In genomic region chr9:21994996-21995651, GRCh38 we compare ENCODE assay signal across 8 cellular contexts. TPM values are rescaled to one million over a fixed set of nuclear protein-coding genes. Genes with fewer than 3 reads are reported as not detected.
DNase-seq lines count a peak whose midpoint lies in the region; ATAC-seq, FAIRE-seq and TF ChIP-seq lines count a peak whose summit lies in the region.

No MANE protein-coding gene starts in this region.

- peak overlapping the region; percentile 91 for H3K4me3 Mint-ChIP-seq in activated T-helper 2 cell treated with anti-CD3 and anti-CD28 coated beads, Interferon-gamma antibody, Interleukin-2, Interleukin-4, amounts not matched to agents 10 μg/mL and 5 μg/mL and 100 μg/mL, durations not matched to agents 14 hours and 24 hours and 36 hours (ENCODE audit: low read depth)
- H3K4me3 Mint-ChIP-seq in neural progenitor cell: peak overlapping the region; percentile 91

- H3K9me3 Mint-ChIP-seq in activated T-helper 2 cell treated with anti-CD3 and anti-CD28 coated beads, Interferon-gamma antibody, Interleukin-2, Interleukin-4, amounts not matched to agents 10 μg/mL and 5 μg/mL and 100 μg/mL, durations not matched to agents 14 hours and 24 hours and 36 hours: no peaks in the 10 kb centered on the region
- H3K9me3 Mint-ChIP-seq in neural progenitor cell: no peaks in the 10 kb centered on the region

- TF ChIP-seq CTCF in OCI-LY7 (conservative IDR thresholded peaks at IDR 0.05; ENCODE audit: low read length) (no peak), neural progenitor cell (IDR thresholded peaks at IDR 0.05) (no peak), upper lobe of left lung (IDR thresholded peaks at IDR 0.05) (no peak)

- intact Hi-C loops in OCI-LY7 (cut with micrococcal nuclease; ENCODE audit: unreplicated experiment): loop anchor here (1.0 to 5.0 kb wide), 6 partner anchors 78 to 658 kb away; partner anchors contain the start of genes KLHL9 and MTAP
- intact Hi-C loops in activated T-helper 2 cell treated with anti-CD3 and anti-CD28 coated beads, Interferon-gamma antibody, Interleukin-2, Interleukin-4, amounts not matched to agents 10 μg/mL and 5 μg/mL and 100 μg/mL, durations not matched to agents 14 hours and 24 hours and 36 hours (cut with micrococcal nuclease): loop anchor here (1.0 to 10.0 kb wide), 6 partner anchors 13 to 660 kb away; partner anchors contain the start of gene KLHL9

- no peak for FAIRE-seq in frontal cortex (lab: Jason Lieb, UNC)

- peak; percentile 91 for DNase-seq in DMS 273 (lab: John Stamatoyannopoulos, UW; ENCODE audit: unreplicated experiment)
- DNase-seq in OCI-LY7 (ENCODE audit: low spot score): peak; percentile 93
- peak; percentile 82 for DNase-seq in activated T-helper 2 cell treated with anti-CD3 and anti-CD28 coated beads, Interferon-gamma antibody, Interleukin-2, Interleukin-4, amounts not matched to agents 10 μg/mL and 5 μg/mL and 100 μg/mL, durations not matched to agents 14 hours and 24 hours and 36 hours (ENCODE audit: low spot score)
- DNase-seq in frontal cortex (ENCODE audit: low spot score in 2 of 2): peak; percentile 56 to 62
- DNase-seq in neural progenitor cell (ENCODE audit: low spot score): peak; percentile 87
- DNase-seq in upper lobe of left lung: peak; percentile 78 to 93

- BruUV-seq in OCI-LY7 (replicated peaks; lab: Mats Ljungman, UMichigan): TSS peak; percentile 52

- H4K20me1 ChIP-seq in OCI-LY7 (ENCODE audit: insufficient read depth, low read length) (peaks cover 28% of the 10 kb centered on the region), neural progenitor cell (ENCODE audit: low read depth) (peaks cover 69% of the 10 kb centered on the region)

- H3F3A ChIP-seq in neural progenitor cell (ENCODE audit: low read depth): peaks cover 34% of the 10 kb centered on the region

- H3K4me1 ChIP-seq in OCI-LY7 (ENCODE audit: insufficient read depth, low read length, poor library complexity, severe bottlenecking) (peaks cover 21% of the 10 kb centered on the region), neural progenitor cell (peaks cover 6% of the 10 kb centered on the region), upper lobe of left lung (peaks cover 11 to 21% (median 12%) of the 10 kb centered on the region in 4 donors)

- H3K36me3 ChIP-seq in OCI-LY7 (ENCODE audit: insufficient read depth, low read length) (peaks cover 44% of the 10 kb centered on the region), neural progenitor cell (no peaks in the 10 kb centered on the region), upper lobe of left lung (no peaks in the 10 kb centered on the region)

- TF ChIP-seq POLR2A in upper lobe of left lung (IDR thresholded peaks at IDR 0.05): peak in 3 of 4 donors; percentile 31 to 63 (median 37)

- CTCF ChIA-PET in OCI-LY7 (lab: Charles Lee; ENCODE audit: unreplicated experiment): interaction anchor here (0.7 to 1.3 kb wide), 3 partner anchors 12 to 31 kb away, joined by 3 to 4 read pairs (median 4); no protein-coding TSS in a partner anchor

- peak overlapping the region; percentile 97 for H3K27ac Mint-ChIP-seq in activated T-helper 2 cell treated with anti-CD3 and anti-CD28 coated beads, Interferon-gamma antibody, Interleukin-2, Interleukin-4, amounts not matched to agents 10 μg/mL and 5 μg/mL and 100 μg/mL, durations not matched to agents 14 hours and 24 hours and 36 hours
- no peak overlapping the region for H3K27ac Mint-ChIP-seq in neural progenitor cell

- H3K36me3 Mint-ChIP-seq in activated T-helper 2 cell treated with anti-CD3 and anti-CD28 coated beads, Interferon-gamma antibody, Interleukin-2, Interleukin-4, amounts not matched to agents 10 μg/mL and 5 μg/mL and 100 μg/mL, durations not matched to agents 14 hours and 24 hours and 36 hours (ENCODE audit: low read depth): peaks cover 6% of the 10 kb centered on the region
- H3K36me3 Mint-ChIP-seq in neural progenitor cell: peaks cover 2% of the 10 kb centered on the region

- H2AFZ ChIP-seq in OCI-LY7 (ENCODE audit: low read length): peak overlapping the region; percentile 76
- H2AFZ ChIP-seq in neural progenitor cell (replicated peaks): peak overlapping the region; percentile 60

- H3K4me3 ChIP-seq in OCI-LY7 (ENCODE audit: low read depth, low read length, poor library complexity, severe bottlenecking) (peak overlapping the region; percentile 78), neural progenitor cell (peak overlapping the region; percentile 57), upper lobe of left lung (peak overlapping the region; percentile 74 to 96 (median 88))

- H3K4me2 ChIP-seq in OCI-LY7 (ENCODE audit: low read length): peak overlapping the region; percentile 85
- H3K4me2 ChIP-seq in neural progenitor cell: peak overlapping the region; percentile 95

- H3K27ac ChIP-seq in OCI-LY7 (ENCODE audit: low read depth, low read length, poor library complexity, severe bottlenecking) (peak overlapping the region; percentile 97), neural progenitor cell (no peak overlapping the region), upper lobe of left lung (peak overlapping the region; percentile 88 to 90 (median 90))

- no peaks in the 10 kb centered on the region for H3K9me3 ChIP-seq in OCI-LY7 (ENCODE audit: low read length)
- H3K9me3 ChIP-seq in neural progenitor cell (ENCODE audit: low read depth): no peaks in the 10 kb centered on the region
- H3K9me3 ChIP-seq in upper lobe of left lung: no peaks in the 10 kb centered on the region

- peaks cover 85% of the 10 kb centered on the region for H3K79me2 ChIP-seq in OCI-LY7 (ENCODE audit: insufficient read depth, low read depth, low read length)
- H3K79me2 ChIP-seq in neural progenitor cell (ENCODE audit: low read depth): no peaks in the 10 kb centered on the region

- POLR2A ChIA-PET in OCI-LY7 (lab: Charles Lee): interaction anchor here (1.0 to 3.8 kb wide), 4 partner anchors 12 to 16 kb away, joined by 3 to 34 read pairs (median 4); partner anchors contain the start of gene CDKN2B

- H3K27me3 Mint-ChIP-seq in activated T-helper 2 cell treated with anti-CD3 and anti-CD28 coated beads, Interferon-gamma antibody, Interleukin-2, Interleukin-4, amounts not matched to agents 10 μg/mL and 5 μg/mL and 100 μg/mL, durations not matched to agents 14 hours and 24 hours and 36 hours (ENCODE audit: low read depth): peaks cover 39% of the 10 kb centered on the region
- peaks cover 62% of the 10 kb centered on the region for H3K27me3 Mint-ChIP-seq in neural progenitor cell (ENCODE audit: insufficient read depth, low read depth)

- no peaks in the 10 kb centered on the region for H3K9me2 ChIP-seq in OCI-LY7 (ENCODE audit: insufficient read depth, low read length)

- peaks cover 30% of the 10 kb centered on the region for H3K4me1 Mint-ChIP-seq in activated T-helper 2 cell treated with anti-CD3 and anti-CD28 coated beads, Interferon-gamma antibody, Interleukin-2, Interleukin-4, amounts not matched to agents 10 μg/mL and 5 μg/mL and 100 μg/mL, durations not matched to agents 14 hours and 24 hours and 36 hours (ENCODE audit: low read depth)
- H3K4me1 Mint-ChIP-seq in neural progenitor cell: peaks cover 18% of the 10 kb centered on the region

- TF ChIP-seq EP300 in upper lobe of left lung (IDR thresholded peaks at IDR 0.05): no peak

- H3K9ac ChIP-seq in neural progenitor cell: no peak overlapping the region

- H3K27me3 ChIP-seq in neural progenitor cell: peaks cover 100% of the 10 kb centered on the region
- peaks cover 0 to 5% (median 2%) of the 10 kb centered on the region in 4 donors for H3K27me3 ChIP-seq in upper lobe of left lung

- ATAC-seq in GM19467 (IDR thresholded peaks at IDR 0.05; ENCODE audit: unreplicated experiment) (peak; percentile 82), HG03558 (IDR thresholded peaks at IDR 0.05; ENCODE audit: extremely low read depth, unreplicated experiment) (peak; percentile 78), upper lobe of left lung (ENCODE audit: low FRiP score in 2 of 2) (peak; percentile 84 to 94)

- WGBS in upper lobe of left lung, 2 donors: 0% methylated on average over 54 to 56 of the region's 56 CpGs

RNA-seq across cellular contexts. Expression of gene CDKN2B-AS1, which starts 0.5 kb away (rescaled TPM):
- 20.2 and 24.3 TPM in 2 replicates for total RNA-seq in OCI-LY7 (2014; rRNA removed; shearing (Covaris generic))
- total RNA-seq in OCI-LY7 (2022) (19.4 and 20.4 TPM in 2 replicates), frontal cortex (0.41 TPM), neural progenitor cell (ENCODE audit: low replicate concordance) (not detected in 2 replicates), upper lobe of left lung (1 to 10 TPM in 5 of 6 donors, not detected in 1; 1.3 to 3.0 (median 1.7) TPM)
- total RNA-seq in activated T-helper 2 cell treated with anti-CD3 and anti-CD28 coated beads, Interferon-gamma antibody, Interleukin-2, Interleukin-4, amounts not matched to agents 10 μg/mL and 5 μg/mL and 100 μg/mL, durations not matched to agents 14 hours and 24 hours and 36 hours: 0.82 and 1.1 TPM in 2 replicates

RNA-seq across cellular contexts. Expression of gene CDKN2A, which starts 0.9 kb away (rescaled TPM):
- 216 TPM in 2 replicates for total RNA-seq in OCI-LY7 (2014; rRNA removed; shearing (Covaris generic))
- total RNA-seq in OCI-LY7 (2022): 145 and 148 TPM in 2 replicates
- total RNA-seq in activated T-helper 2 cell treated with anti-CD3 and anti-CD28 coated beads, Interferon-gamma antibody, Interleukin-2, Interleukin-4, amounts not matched to agents 10 μg/mL and 5 μg/mL and 100 μg/mL, durations not matched to agents 14 hours and 24 hours and 36 hours: 5.8 and 7.4 TPM in 2 replicates
- under 0.01 TPM for total RNA-seq in frontal cortex
- total RNA-seq in neural progenitor cell (ENCODE audit: low replicate concordance): not detected in 2 replicates
- total RNA-seq in upper lobe of left lung: 10 to 100 TPM in 1 of 6 donors, 1 to 10 TPM in 4, not detected in 1; 1.5 to 32.5 (median 7.0) TPM

RNA-seq across cellular contexts. Expression of gene CDKN2B, which starts 14.0 kb away (rescaled TPM):
- 2.0 TPM in 2 replicates for total RNA-seq in OCI-LY7 (2014; rRNA removed; shearing (Covaris generic))
- total RNA-seq in OCI-LY7 (2022) (3.7 and 4.7 TPM in 2 replicates), frontal cortex (under 0.01 TPM), neural progenitor cell (ENCODE audit: low replicate concordance) (0.06 and 0.07 TPM in 2 replicates), upper lobe of left lung (10 to 100 TPM; 27.2 to 90.6 (median 52.6) TPM)
- 0.62 and 0.69 TPM in 2 replicates for total RNA-seq in activated T-helper 2 cell treated with anti-CD3 and anti-CD28 coated beads, Interferon-gamma antibody, Interleukin-2, Interleukin-4, amounts not matched to agents 10 μg/mL and 5 μg/mL and 100 μg/mL, durations not matched to agents 14 hours and 24 hours and 36 hours

Comparison
In these comparisons a context has a peak if more than half of its experiments do, and no peak if none do; other contexts are left out.
1. RNA of gene CDKN2A, which starts 0.9 kb away (total RNA-seq): 145 to 216 TPM in OCI-LY7; 1.5 to 32.5 TPM in upper lobe of left lung, 5.8 to 7.4 TPM in activated T-helper 2 cell treated with anti-CD3 and anti-CD28 coated beads, Interferon-gamma antibody, Interleukin-2, Interleukin-4, amounts not matched to agents 10 μg/mL and 5 μg/mL and 100 μg/mL, durations not matched to agents 14 hours and 24 hours and 36 hours, under 0.01 TPM in frontal cortex (single experiment) and not detected in neural progenitor cell; every median in the first group is over 4 times any median in the second.
2. RNA of gene CDKN2B, which starts 14.0 kb away (total RNA-seq): 27.2 to 90.6 TPM in upper lobe of left lung; 2.0 to 4.7 TPM in OCI-LY7, 0.62 to 0.69 TPM in activated T-helper 2 cell treated with anti-CD3 and anti-CD28 coated beads, Interferon-gamma antibody, Interleukin-2, Interleukin-4, amounts not matched to agents 10 μg/mL and 5 μg/mL and 100 μg/mL, durations not matched to agents 14 hours and 24 hours and 36 hours, 0.06 to 0.07 TPM in neural progenitor cell and under 0.01 TPM in frontal cortex (single experiment); every median in the first group is over 4 times any median in the second.
3. Peak in every context shown above with its lines, with median percentiles within 50 percentile points of each other: DNase-seq, ATAC-seq and H3K4me3 ChIP-seq.